ENCODE assay signal across 10 cellular contexts in genomic region chr6:43274916-43275597, GRCh38. TPM values are rescaled to one million over a fixed set of nuclear protein-coding genes. Genes with fewer than 3 reads are reported as not detected.
DNase-seq lines count a peak whose midpoint lies in the region; ATAC-seq, FAIRE-seq and TF ChIP-seq lines count a peak whose summit lies in the region.
"Had no signal": no experiment of that assay in that cellular context is flagged by ENCODE, and none has a peak within 500 bp of the region (broad histone marks: within the 10 kb centered on the region; RNA-seq: fewer than 3 reads in every experiment).

No MANE protein-coding gene starts in this region.

- no TSS peak for BruUV-seq in HepG2 (replicated peaks; lab: Mats Ljungman, UMichigan)

- no peak for FAIRE-seq in HepG2 (lab: Jason Lieb, UNC)
- FAIRE-seq: G401.6 had no signal

- H3K4me1 ChIP-seq in heart right ventricle (peaks cover 0 to 22% (median 9%) of the 10 kb centered on the region in 9 donors), HepG2 (ENCODE audit: insufficient read depth, low read length) (peaks cover 96% of the 10 kb centered on the region), testis (no peaks in the 10 kb centered on the region), SJCRH30 (peaks cover 5% of the 10 kb centered on the region; the same call in 1 of the 2 replicates)

- CTCF ChIA-PET in HepG2 (lab: Yijun Ruan, JAX; ENCODE audit: low intra/inter-chr PET ratio, low total read pairs): no interaction called here

- TF ChIP-seq RAD21 in HepG2 (CRISPR knock-in tag; IDR thresholded peaks at IDR 0.05): peak; percentile 51; the same call in 1 of the 2 replicates

- H3K27ac ChIP-seq in heart right ventricle: no peak overlapping the region
- H3K27ac ChIP-seq in HepG2 (ENCODE audit: extremely low read length, insufficient read depth, low read length): peak overlapping the region; percentile 94
- H3K27ac ChIP-seq in testis: no peak overlapping the region
- H3K27ac ChIP-seq in SJCRH30: no peak overlapping the region

- peak overlapping the region in 9 of 10 donors; percentile 28 to 57 (median 48) for H3K4me3 ChIP-seq in heart right ventricle
- H3K4me3 ChIP-seq in HepG2 (replicated peaks in 1 of 3; ENCODE audit: insufficient read depth in 1 of 3, low read depth in 2 of 3, low read length in 3 of 3): peak overlapping the region; percentile 59 to 86 (median 78)
- peak overlapping the region; percentile 40 to 49 for H3K4me3 ChIP-seq in testis
- H3K4me3 ChIP-seq in SJCRH30: no peak overlapping the region

- no peak overlapping the region for H2AFZ ChIP-seq in HepG2 (ENCODE audit: low read length)

- TF ChIP-seq EP300 in HepG2 (IDR thresholded peaks at IDR 0.05; ENCODE audit: low read depth in 2 of 2, low read length in 2 of 2) (peak; percentile 11 to 80; a peak in 2 of 4 replicates), HepG2 (CRISPR knock-in tag; IDR thresholded peaks at IDR 0.05; ENCODE audit: borderline replicate concordance) (peak; percentile 30; the same call in 1 of the 2 replicates)

- no peaks in the 10 kb centered on the region for H4K20me1 ChIP-seq in HepG2 (ENCODE audit: insufficient read depth, low read length)

- H3K79me2 ChIP-seq in HepG2 (ENCODE audit: insufficient read depth, low read length): peaks cover 7% of the 10 kb centered on the region

- H3K9ac ChIP-seq in HepG2 (ENCODE audit: insufficient read depth, low read depth, low read length): peak overlapping the region; percentile 97

- TF ChIP-seq POLR2A in HepG2 (IDR thresholded peaks at IDR 0.05; ENCODE audit: insufficient read depth in 1 of 2, low read depth in 2 of 2, low read length in 2 of 2) (peak in 1 of 2 experiments; percentile 70; a peak in 2 of 4 replicates), testis (IDR thresholded peaks at IDR 0.05) (no peak)

- WGBS in heart right ventricle, 2 donors: 3 to 5% methylated on average over 54 to 65 of the region's 65 CpGs
- 1% methylated on average over 21 of the region's 65 CpGs for WGBS in HepG2 (ENCODE audit: low lambda C conversion rate)
- WGBS in testis, 2 donors: 5 to 6% methylated on average over 19 to 64 of the region's 65 CpGs

- in situ Hi-C loops in HepG2 (cut with HindIII; ENCODE audit: extremely low pct_ligation_motif_present, low pct_unique_long_range_greater_than_20kb): no loop called here

- peak in 1 of 8 donors; percentile 8 for ATAC-seq in heart right ventricle
- no peak for ATAC-seq in Right ventricle myocardium superior (ENCODE audit: poor library complexity)
- ATAC-seq in HepG2: peak; percentile 54

- no peaks in the 10 kb centered on the region for H3K9me3 ChIP-seq in heart right ventricle
- no peaks in the 10 kb centered on the region for H3K9me3 ChIP-seq in HepG2 (ENCODE audit: low read length)
- H3K9me3 ChIP-seq in testis: no peaks in the 10 kb centered on the region
- H3K9me3 ChIP-seq in SJCRH30 (replicated peaks): no peaks in the 10 kb centered on the region

- TF ChIP-seq CTCF in heart right ventricle (IDR thresholded peaks at IDR 0.05) (no peak), HepG2 (CRISPR knock-in tag; IDR thresholded peaks at IDR 0.05) (peak; percentile 6; the same call in 1 of the 2 replicates), testis (IDR thresholded peaks at IDR 0.05) (no peak)

- intact Hi-C loops in heart right ventricle (cut with DNase I): loop anchor here in 1 of 10 donors (10.0 kb wide), 1 partner anchor 60 kb away; no protein-coding TSS in a partner anchor
- intact Hi-C loops in Right ventricle myocardium superior (cut with DNase I): no loop called here
- intact Hi-C loops in HepG2 (cut with micrococcal nuclease; ENCODE audit: unreplicated experiment): no loop called here
- intact Hi-C loops in testis (cut with DNase I; ENCODE audit: low total_unique reads): no loop called here

- DNase-seq in heart right ventricle (no peak), Right ventricle myocardium superior (no peak), HepG2 (ENCODE audit: low spot score) (peak; percentile 67), testis (no peak), SIG-M5 treated with dmso at 0.1 percent for 504 hours (lab: John Stamatoyannopoulos, UW; ENCODE audit: unreplicated experiment) (no peak), SJCRH30 (no peak), dermis blood vessel endothelial cell (no peak)
- peak; percentile 38 for DNase-seq in activated naive CD4-positive, alpha-beta T cell treated with anti-CD3 and anti-CD28 coated beads, Interleukin-2, amount 50 U/mL, for 16 hours

- H3K4me2 ChIP-seq in HepG2 (ENCODE audit: low read depth, low read length): peak overlapping the region; percentile 93

- H3K27me3 ChIP-seq in heart right ventricle: peaks cover 3 to 58% (median 25%) of the 10 kb centered on the region in 7 donors
- no peaks in the 10 kb centered on the region for H3K27me3 ChIP-seq in HepG2 (ENCODE audit: control insufficient read depth in 1 of 2, insufficient read depth in 2 of 2, low read length in 2 of 2)
- no peaks in the 10 kb centered on the region for H3K27me3 ChIP-seq in testis
- no peaks in the 10 kb centered on the region for H3K27me3 ChIP-seq in SJCRH30

- H3K36me3 ChIP-seq in heart right ventricle: no peaks in the 10 kb centered on the region
- H3K36me3 ChIP-seq in HepG2 (replicated peaks in 1 of 2; ENCODE audit: control insufficient read depth in 1 of 2, insufficient read depth in 2 of 2, low read length in 2 of 2): no peaks in the 10 kb centered on the region
- H3K36me3 ChIP-seq in testis (ENCODE audit: low read depth, missing control alignments): no peaks in the 10 kb centered on the region
- H3K36me3 ChIP-seq in SJCRH30: no peaks in the 10 kb centered on the region

- POLR2A ChIA-PET in HepG2 (lab: Yijun Ruan, JAX): interaction anchor here (0.6 to 20.0 kb wide), 4 partner anchors 15 to 296 kb away, joined by 3 to 314 read pairs (median 40); partner anchors contain the start of gene SLC22A7

RNA-seq across cellular contexts. Expression of gene SLC22A7, which starts 23.0 kb away (rescaled TPM):
- total RNA-seq in heart right ventricle (under 1 TPM in 5 of 10 donors, not detected in 5; 0.15 to 0.37 (median 0.25) TPM), Right ventricle myocardium superior (not detected), HepG2 (2016; rRNA removed; fragmentation: Illumina TruSeq; extraction: Trizol) (8.6 and 22.6 TPM in 2 replicates), testis (not detected), dermis blood vessel endothelial cell (not detected in 2 replicates)
- polyA plus RNA-seq in heart right ventricle (under 1 TPM in 1 of 2 donors, not detected in 1; 0.15 TPM), HepG2 (2011; rRNA removed) (5.3 and 12.3 TPM in 2 replicates), testis (ENCODE audit: insufficient read depth, low read depth, low replicate concordance) (not detected)
- total RNA-seq in HepG2 (2016; cell fraction: cytosol; rRNA removed; fragmentation: Illumina TruSeq; extraction: Trizol; ENCODE audit: low read depth): 5.3 and 5.4 TPM in 2 replicates
- 8.5 and 22.3 TPM in 2 replicates for total RNA-seq in HepG2 (2016; cell fraction: insoluble cytoplasmic fraction; rRNA removed; fragmentation: Illumina TruSeq; extraction: Trizol)
- total RNA-seq in HepG2 (2016; cell fraction: membrane; rRNA removed; fragmentation: Illumina TruSeq; extraction: Trizol): 9.0 and 9.1 TPM in 2 replicates
- total RNA-seq in HepG2 (2016; cell fraction: nucleus; rRNA removed; fragmentation: Illumina TruSeq; extraction: Trizol): 20.9 and 25.8 TPM in 2 replicates
- polyA plus RNA-seq in HepG2 (2011; cell fraction: cytosol; rRNA removed): 7.0 and 7.8 TPM in 2 replicates
- polyA plus RNA-seq in HepG2 (2011; cell fraction: nucleus; rRNA removed): 34.4 and 48.4 TPM in 2 replicates
- 18.9 and 34.7 TPM in 2 replicates for polyA plus RNA-seq in HepG2 (2012)
- 3.2 and 3.5 TPM in 2 replicates for polyA plus RNA-seq in HepG2 (2016; cell fraction: cytosol; fragmentation: Illumina TruSeq; extraction: Trizol; ENCODE audit: low read depth)
- 5.5 and 6.2 TPM in 2 replicates for polyA plus RNA-seq in HepG2 (2016; cell fraction: insoluble cytoplasmic fraction; fragmentation: Illumina TruSeq; extraction: Trizol; ENCODE audit: low read depth)
- polyA plus RNA-seq in HepG2 (2016; cell fraction: membrane; fragmentation: Illumina TruSeq; extraction: Trizol; ENCODE audit: low read depth): 4.5 and 5.7 TPM in 2 replicates
- polyA plus RNA-seq in HepG2 (2016; cell fraction: nucleus; fragmentation: Illumina TruSeq; extraction: Trizol; ENCODE audit: insufficient read depth, low read depth): 39.6 and 40.3 TPM in 2 replicates
- 22.0 TPM in 1 of 2 replicates, not detected in the other for polyA minus RNA-seq in HepG2 (2011; rRNA and poly(A)+ RNA removed; ENCODE audit: low replicate concordance)
- polyA minus RNA-seq in HepG2 (2011; cell fraction: cytosol; rRNA and poly(A)+ RNA removed): 3.6 and 5.1 TPM in 2 replicates
- 7.0 and 12.7 TPM in 2 replicates for polyA minus RNA-seq in HepG2 (2011; cell fraction: nucleus; rRNA and poly(A)+ RNA removed)
- not detected in 2 replicates for total RNA-seq in SJCRH30 (2014; rRNA removed; shearing (Covaris generic))
- total RNA-seq: T-helper 1 cell treated with Interleukin-12 subunit alpha and Interleukin-12 subunit beta and Interleukin-4 antibody, amounts not matched to agents 30 ng/mL and 1 ng/mL, for 36 hours had no signal

RNA-seq across cellular contexts. Expression of gene TTBK1, which starts 31.8 kb away (rescaled TPM):
- under 1 TPM; 0.22 to 0.69 (median 0.32) TPM for total RNA-seq in heart right ventricle
- under 1 TPM; 0.04 to 0.22 TPM for polyA plus RNA-seq in heart right ventricle
- total RNA-seq in Right ventricle myocardium superior: 0.13 TPM
- 0.10 and 0.33 TPM in 2 replicates for total RNA-seq in HepG2 (2016; rRNA removed; fragmentation: Illumina TruSeq; extraction: Trizol)
- total RNA-seq in HepG2 (2016; cell fraction: cytosol; rRNA removed; fragmentation: Illumina TruSeq; extraction: Trizol; ENCODE audit: low read depth): 0.18 and 0.20 TPM in 2 replicates
- 0.13 and 0.32 TPM in 2 replicates for total RNA-seq in HepG2 (2016; cell fraction: insoluble cytoplasmic fraction; rRNA removed; fragmentation: Illumina TruSeq; extraction: Trizol)
- total RNA-seq in HepG2 (2016; cell fraction: membrane; rRNA removed; fragmentation: Illumina TruSeq; extraction: Trizol): 0.25 and 0.28 TPM in 2 replicates
- 0.47 TPM in 2 replicates for total RNA-seq in HepG2 (2016; cell fraction: nucleus; rRNA removed; fragmentation: Illumina TruSeq; extraction: Trizol)
- 0.24 and 0.50 TPM in 2 replicates for polyA plus RNA-seq in HepG2 (2011; rRNA removed)
- 0.09 and 0.10 TPM in 2 replicates for polyA plus RNA-seq in HepG2 (2011; cell fraction: cytosol; rRNA removed)
- polyA plus RNA-seq in HepG2 (2011; cell fraction: nucleus; rRNA removed): 1.4 and 2.2 TPM in 2 replicates
- 0.53 and 0.62 TPM in 2 replicates for polyA plus RNA-seq in HepG2 (2012)
- polyA plus RNA-seq in HepG2 (2016; cell fraction: cytosol; fragmentation: Illumina TruSeq; extraction: Trizol; ENCODE audit: low read depth): not detected in 2 replicates
- 0.19 TPM in 2 replicates for polyA plus RNA-seq in HepG2 (2016; cell fraction: insoluble cytoplasmic fraction; fragmentation: Illumina TruSeq; extraction: Trizol; ENCODE audit: low read depth)
- 0.06 and 0.07 TPM in 2 replicates for polyA plus RNA-seq in HepG2 (2016; cell fraction: membrane; fragmentation: Illumina TruSeq; extraction: Trizol; ENCODE audit: low read depth)
- polyA plus RNA-seq in HepG2 (2016; cell fraction: nucleus; fragmentation: Illumina TruSeq; extraction: Trizol; ENCODE audit: insufficient read depth, low read depth): 0.84 and 0.86 TPM in 2 replicates
- polyA minus RNA-seq in HepG2 (2011; rRNA and poly(A)+ RNA removed; ENCODE audit: low replicate concordance): 1.2 TPM in 1 of 2 replicates, not detected in the other
- polyA minus RNA-seq in HepG2 (2011; cell fraction: cytosol; rRNA and poly(A)+ RNA removed): 0.18 and 0.49 TPM in 2 replicates
- polyA minus RNA-seq in HepG2 (2011; cell fraction: nucleus; rRNA and poly(A)+ RNA removed): 1.4 and 1.7 TPM in 2 replicates
- 1 to 10 TPM; 2.2 to 2.6 TPM for total RNA-seq in testis
- polyA plus RNA-seq in testis (ENCODE audit: insufficient read depth, low read depth, low replicate concordance): 2.3 TPM
- not detected in 2 replicates for total RNA-seq in SJCRH30 (2014; rRNA removed; shearing (Covaris generic))
- 0.05 TPM in 1 of 2 replicates, not detected in the other for total RNA-seq in dermis blood vessel endothelial cell

RNA-seq across cellular contexts. Expression of gene CRIP3, which starts 33.6 kb away (rescaled TPM):
- total RNA-seq in heart right ventricle: 10 to 100 TPM in 7 of 10 donors, 1 to 10 TPM in 3; 2.7 to 84.5 (median 26.3) TPM
- 10 to 100 TPM in 1 of 2 donors, 1 to 10 TPM in 1; 3.0 to 72.3 TPM for polyA plus RNA-seq in heart right ventricle
- total RNA-seq in Right ventricle myocardium superior: 4.1 TPM
- total RNA-seq in HepG2 (2016; rRNA removed; fragmentation: Illumina TruSeq; extraction: Trizol): 3.5 and 6.3 TPM in 2 replicates
- 2.7 and 2.9 TPM in 2 replicates for total RNA-seq in HepG2 (2016; cell fraction: cytosol; rRNA removed; fragmentation: Illumina TruSeq; extraction: Trizol; ENCODE audit: low read depth)
- total RNA-seq in HepG2 (2016; cell fraction: insoluble cytoplasmic fraction; rRNA removed; fragmentation: Illumina TruSeq; extraction: Trizol): 5.5 and 7.0 TPM in 2 replicates
- total RNA-seq in HepG2 (2016; cell fraction: membrane; rRNA removed; fragmentation: Illumina TruSeq; extraction: Trizol): 1.7 and 2.6 TPM in 2 replicates
- 6.1 and 7.0 TPM in 2 replicates for total RNA-seq in HepG2 (2016; cell fraction: nucleus; rRNA removed; fragmentation: Illumina TruSeq; extraction: Trizol)
- polyA plus RNA-seq in HepG2 (2011; rRNA removed): 9.3 and 14.2 TPM in 2 replicates
- polyA plus RNA-seq in HepG2 (2011; cell fraction: cytosol; rRNA removed): 4.5 and 5.1 TPM in 2 replicates
- polyA plus RNA-seq in HepG2 (2011; cell fraction: nucleus; rRNA removed): 31.5 and 46.2 TPM in 2 replicates
- 12.7 and 16.4 TPM in 2 replicates for polyA plus RNA-seq in HepG2 (2012)
- polyA plus RNA-seq in HepG2 (2016; cell fraction: cytosol; fragmentation: Illumina TruSeq; extraction: Trizol; ENCODE audit: low read depth): 0.99 and 1.7 TPM in 2 replicates
- 4.1 and 5.4 TPM in 2 replicates for polyA plus RNA-seq in HepG2 (2016; cell fraction: insoluble cytoplasmic fraction; fragmentation: Illumina TruSeq; extraction: Trizol; ENCODE audit: low read depth)
- polyA plus RNA-seq in HepG2 (2016; cell fraction: membrane; fragmentation: Illumina TruSeq; extraction: Trizol; ENCODE audit: low read depth): 1.9 and 2.3 TPM in 2 replicates
- 13.1 and 18.7 TPM in 2 replicates for polyA plus RNA-seq in HepG2 (2016; cell fraction: nucleus; fragmentation: Illumina TruSeq; extraction: Trizol; ENCODE audit: insufficient read depth, low read depth)
- polyA minus RNA-seq in HepG2 (2011; rRNA and poly(A)+ RNA removed; ENCODE audit: low replicate concordance): 8.2 TPM in 1 of 2 replicates, not detected in the other
- 1.4 and 2.5 TPM in 2 replicates for polyA minus RNA-seq in HepG2 (2011; cell fraction: cytosol; rRNA and poly(A)+ RNA removed)
- 7.5 and 14.4 TPM in 2 replicates for polyA minus RNA-seq in HepG2 (2011; cell fraction: nucleus; rRNA and poly(A)+ RNA removed)
- 10 to 100 TPM; 13.4 to 33.4 TPM for total RNA-seq in testis
- 34.3 TPM for polyA plus RNA-seq in testis (ENCODE audit: insufficient read depth, low read depth, low replicate concordance)
- not detected in 2 replicates for total RNA-seq in SJCRH30 (2014; rRNA removed; shearing (Covaris generic))
- 0.34 TPM in 1 of 2 replicates, not detected in the other for total RNA-seq in dermis blood vessel endothelial cell
- total RNA-seq: T-helper 1 cell treated with Interleukin-12 subunit alpha and Interleukin-12 subunit beta and Interleukin-4 antibody, amounts not matched to agents 30 ng/mL and 1 ng/mL, for 36 hours had no signal

RNA-seq across cellular contexts. Expression of gene DNPH1, which starts 45.8 kb away (rescaled TPM):
- total RNA-seq in heart right ventricle (10 to 100 TPM; 16.0 to 29.6 (median 25.7) TPM), Right ventricle myocardium superior (31.5 TPM), HepG2 (2016; rRNA removed; fragmentation: Illumina TruSeq; extraction: Trizol) (75.0 and 75.1 TPM in 2 replicates), testis (10 to 100 TPM; 21.8 TPM), dermis blood vessel endothelial cell (29.0 and 31.5 TPM in 2 replicates)
- polyA plus RNA-seq in heart right ventricle (10 to 100 TPM; 25.0 to 51.3 TPM), HepG2 (2011; rRNA removed) (56.5 and 65.8 TPM in 2 replicates), testis (ENCODE audit: insufficient read depth, low read depth, low replicate concordance) (19.3 TPM)
- total RNA-seq in HepG2 (2016; cell fraction: cytosol; rRNA removed; fragmentation: Illumina TruSeq; extraction: Trizol; ENCODE audit: low read depth): 50.9 and 56.3 TPM in 2 replicates
- 75.1 and 81.5 TPM in 2 replicates for total RNA-seq in HepG2 (2016; cell fraction: insoluble cytoplasmic fraction; rRNA removed; fragmentation: Illumina TruSeq; extraction: Trizol)
- total RNA-seq in HepG2 (2016; cell fraction: membrane; rRNA removed; fragmentation: Illumina TruSeq; extraction: Trizol): 52.3 and 60.5 TPM in 2 replicates
- 31.4 and 33.7 TPM in 2 replicates for total RNA-seq in HepG2 (2016; cell fraction: nucleus; rRNA removed; fragmentation: Illumina TruSeq; extraction: Trizol)
- polyA plus RNA-seq in HepG2 (2011; cell fraction: cytosol; rRNA removed): 106 and 143 TPM in 2 replicates
- polyA plus RNA-seq in HepG2 (2011; cell fraction: nucleus; rRNA removed): 62.4 and 67.4 TPM in 2 replicates
- 43.1 and 47.9 TPM in 2 replicates for polyA plus RNA-seq in HepG2 (2012)
- polyA plus RNA-seq in HepG2 (2016; cell fraction: cytosol; fragmentation: Illumina TruSeq; extraction: Trizol; ENCODE audit: low read depth): 62.6 and 68.8 TPM in 2 replicates
- polyA plus RNA-seq in HepG2 (2016; cell fraction: insoluble cytoplasmic fraction; fragmentation: Illumina TruSeq; extraction: Trizol; ENCODE audit: low read depth): 76.7 and 82.8 TPM in 2 replicates
- polyA plus RNA-seq in HepG2 (2016; cell fraction: membrane; fragmentation: Illumina TruSeq; extraction: Trizol; ENCODE audit: low read depth): 47.1 and 47.7 TPM in 2 replicates
- 66.2 and 72.5 TPM in 2 replicates for polyA plus RNA-seq in HepG2 (2016; cell fraction: nucleus; fragmentation: Illumina TruSeq; extraction: Trizol; ENCODE audit: insufficient read depth, low read depth)
- polyA minus RNA-seq in HepG2 (2011; rRNA and poly(A)+ RNA removed; ENCODE audit: low replicate concordance): 38.8 and 62.4 TPM in 2 replicates
- polyA minus RNA-seq in HepG2 (2011; cell fraction: cytosol; rRNA and poly(A)+ RNA removed): 10.5 and 15.4 TPM in 2 replicates
- polyA minus RNA-seq in HepG2 (2011; cell fraction: nucleus; rRNA and poly(A)+ RNA removed): 15.3 and 16.7 TPM in 2 replicates
- 23.8 and 31.4 TPM in 2 replicates for total RNA-seq in SJCRH30 (2014; rRNA removed; shearing (Covaris generic))

Comparison
In these comparisons a context has a peak if more than half of its experiments do, and no peak if none do; other contexts are left out.
1. DNase-seq: peak in activated naive CD4-positive, alpha-beta T cell treated with anti-CD3 and anti-CD28 coated beads, Interleukin-2, amount 50 U/mL, for 16 hours (single experiment) and HepG2 (single experiment); none in heart right ventricle (0 of 2), Right ventricle myocardium superior (single experiment), testis (single experiment), SIG-M5 treated with dmso at 0.1 percent for 504 hours (single experiment), SJCRH30 (0 of 2) and dermis blood vessel endothelial cell (single experiment).